In genomic region chr16:54672500-54672899, GRCh38 we compare ENCODE assay signal across 32 cellular contexts.
"Had no signal": no experiment of that assay in that cellular context is flagged by ENCODE, and none has a peak within 500 bp of the region (broad histone marks: within the 10 kb centered on the region; RNA-seq: fewer than 3 reads in every experiment).

No MANE protein-coding gene starts in this region.

- FAIRE-seq: pancreas had no signal

- H3K27me3 Mint-ChIP-seq: natural killer cell treated with Interleukin-12 subunit alpha and Interleukin-12 subunit beta and Interleukin-15 and Interleukin-18, amount 100 ng/mL, for 72 hours; stimulated activated memory B cell treated with anti-CD40 and anti-IgM and Interleukin-4, amounts not matched to agents 10 μg/mL and 1 μg/mL and 100 μg/mL, for 72 hours; stimulated activated naive CD8-positive, alpha-beta T cell treated with anti-CD3 and anti-CD28 coated beads, Interleukin-15, amount 100 ng/mL, for 72 hours had no signal

- H3K4me3 ChIP-seq: pancreas, prostate gland, right atrium auricular region, right lobe of liver, sigmoid colon, skin epidermis, smooth muscle cell, spleen, suprapubic skin, testis, tibial artery, transverse colon, upper lobe of right lung, uterus had no signal

- H3K9me3 Mint-ChIP-seq: stimulated activated naive CD8-positive, alpha-beta T cell treated with anti-CD3 and anti-CD28 coated beads, Interleukin-15, amount 100 ng/mL, for 72 hours had no signal

- H3K4me3 Mint-ChIP-seq: naive thymus-derived CD4-positive, alpha-beta T cell; natural killer cell treated with Interleukin-12 subunit alpha and Interleukin-12 subunit beta and Interleukin-15 and Interleukin-18, amount 100 ng/mL, for 72 hours; nephron progenitor cell; neural crest cell; stimulated activated memory B cell treated with anti-CD40 and anti-IgM and Interleukin-4, amounts not matched to agents 10 μg/mL and 1 μg/mL and 100 μg/mL, for 72 hours; stimulated activated naive CD8-positive, alpha-beta T cell treated with anti-CD3 and anti-CD28 coated beads, Interleukin-15, amount 100 ng/mL, for 72 hours; type B pancreatic cell had no signal

- H3K4me1 ChIP-seq: pancreas, prostate gland, right atrium auricular region, right lobe of liver, sigmoid colon, spleen, suprapubic skin, testis, tibial artery, transverse colon, upper lobe of right lung, uterus had no signal

- DNase-seq: naive thymus-derived CD4-positive, alpha-beta T cell; nephron progenitor cell; nucleus accumbens; pancreas; retina; right lobe of liver; sigmoid colon; spleen; stimulated activated CD4-positive, alpha-beta T cell treated with anti-CD3 and anti-CD28 coated beads, Interleukin-12 subunit alpha, Interleukin-12 subunit beta, amount 100 ng/mL, for 4 hours; stimulated activated CD4-positive, alpha-beta T cell treated with anti-CD3 and anti-CD28 coated beads, Interleukin-1b, Interleukin-23, amount 100 ng/mL, for 48 hours; stimulated activated CD4-positive, alpha-beta T cell treated with anti-CD3 and anti-CD28 coated beads, Interleukin-4, amount 100 ng/mL, for 1 hour; stimulated activated CD4-positive, alpha-beta T cell treated with anti-CD3 and anti-CD28 coated beads, Interleukin-4, amount 100 ng/mL, for 4 hours; stimulated activated CD8-positive, alpha-beta memory T cell treated with anti-CD3 and anti-CD28 coated beads, Interleukin-4, amount 100 ng/mL, for 48 hours; stimulated activated naive CD4-positive, alpha-beta T cell; stimulated activated naive CD8-positive, alpha-beta T cell treated with anti-CD3 and anti-CD28 coated beads, Interleukin-15, amount 100 ng/mL, for 72 hours; stimulated activated naive CD8-positive, alpha-beta T cell treated with anti-CD3 and anti-CD28 coated beads, Interleukin-15, Interleukin-2, amounts not matched to agents 100 U/mL and 50 U/mL, for 24 hours; substantia nigra; testis; tibial artery; transverse colon; upper lobe of right lung; uterus had no signal

- H3K36me3 Mint-ChIP-seq: naive thymus-derived CD4-positive, alpha-beta T cell; natural killer cell treated with Interleukin-12 subunit alpha and Interleukin-12 subunit beta and Interleukin-15 and Interleukin-18, amount 100 ng/mL, for 72 hours; stimulated activated memory B cell treated with anti-CD40 and anti-IgM and Interleukin-4, amounts not matched to agents 10 μg/mL and 1 μg/mL and 100 μg/mL, for 72 hours; type B pancreatic cell had no signal

- ATAC-seq: naive thymus-derived CD4-positive, alpha-beta T cell; natural killer cell treated with Interleukin-12 subunit alpha and Interleukin-12 subunit beta and Interleukin-15 and Interleukin-18, amount 100 ng/mL, for 72 hours; pancreas; stimulated activated memory B cell treated with anti-CD40 and anti-IgM and Interleukin-4, amounts not matched to agents 10 μg/mL and 1 μg/mL and 100 μg/mL, for 72 hours; stimulated activated naive CD8-positive, alpha-beta T cell treated with anti-CD3 and anti-CD28 coated beads, Interleukin-15, amount 100 ng/mL, for 72 hours; stimulated activated naive CD8-positive, alpha-beta T cell treated with anti-CD3 and anti-CD28 coated beads, Interleukin-15, Interleukin-2, amounts not matched to agents 100 U/mL and 50 U/mL, for 24 hours; upper lobe of right lung had no signal

- H3K27ac Mint-ChIP-seq: naive thymus-derived CD4-positive, alpha-beta T cell; natural killer cell treated with Interleukin-12 subunit alpha and Interleukin-12 subunit beta and Interleukin-15 and Interleukin-18, amount 100 ng/mL, for 72 hours; nephron progenitor cell; stimulated activated memory B cell treated with anti-CD40 and anti-IgM and Interleukin-4, amounts not matched to agents 10 μg/mL and 1 μg/mL and 100 μg/mL, for 72 hours; stimulated activated naive CD8-positive, alpha-beta T cell treated with anti-CD3 and anti-CD28 coated beads, Interleukin-15, amount 100 ng/mL, for 72 hours; type B pancreatic cell had no signal

- H3K27me3 ChIP-seq: neutrophil, pancreas, right atrium auricular region, right lobe of liver, sigmoid colon, suprapubic skin, testis, tibial artery, transverse colon, upper lobe of right lung, uterus had no signal

- H3K4me2 ChIP-seq: smooth muscle cell had no signal

- H3K36me3 ChIP-seq: neutrophil, pancreas, prostate gland, right atrium auricular region, right lobe of liver, sigmoid colon, spleen, suprapubic skin, tibial artery, transverse colon, upper lobe of right lung, uterus had no signal

- H3K9me3 ChIP-seq: neutrophil, pancreas, prostate gland, right atrium auricular region, right lobe of liver, sigmoid colon, suprapubic skin, testis, tibial artery, transverse colon, upper lobe of right lung, uterus had no signal

- H3K4me1 Mint-ChIP-seq: naive thymus-derived CD4-positive, alpha-beta T cell; stimulated activated memory B cell treated with anti-CD40 and anti-IgM and Interleukin-4, amounts not matched to agents 10 μg/mL and 1 μg/mL and 100 μg/mL, for 72 hours; stimulated activated naive CD8-positive, alpha-beta T cell treated with anti-CD3 and anti-CD28 coated beads, Interleukin-15, amount 100 ng/mL, for 72 hours had no signal

- H3K27ac ChIP-seq: neutrophil, pancreas, prostate gland, right atrium auricular region, right lobe of liver, sigmoid colon, skin epidermis, spleen, suprapubic skin, testis, tibial artery, transverse colon, upper lobe of right lung, uterus had no signal
